11 cellular contexts compared by ENCODE assay signal in genomic region chr7:133484135-133484534, GRCh38.
DNase-seq lines count a peak whose midpoint lies in the region; ATAC-seq and TF ChIP-seq lines count a peak whose summit lies in the region.
"Had no signal": no experiment of that assay in that cellular context is flagged by ENCODE, and none has a peak within 500 bp of the region (broad histone marks: within the 10 kb centered on the region; RNA-seq: fewer than 3 reads in every experiment).

No MANE protein-coding gene starts in this region.

- H3K9me3 ChIP-seq in effector memory CD4-positive, alpha-beta T cell (ENCODE audit: control insufficient read depth, low read length): no peaks in the 10 kb centered on the region
- no peaks in the 10 kb centered on the region for H3K9me3 ChIP-seq in endodermal cell (ENCODE audit: control insufficient read depth, low read length)
- H3K9me3 ChIP-seq: tibial nerve had no signal

- no peaks in the 10 kb centered on the region for H3K27me3 ChIP-seq in effector memory CD4-positive, alpha-beta T cell (replicated peaks; ENCODE audit: control insufficient read depth, insufficient read depth, low read length, poor library complexity, severe bottlenecking)
- H3K27me3 ChIP-seq in endodermal cell (ENCODE audit: control insufficient read depth, insufficient read depth, low read length, poor library complexity, severe bottlenecking): no peaks in the 10 kb centered on the region
- H3K27me3 ChIP-seq: tibial nerve had no signal

- CTCF ChIA-PET in RWPE1 (lab: Yijun Ruan, JAX): interaction anchor here (0.6 kb wide), 1 partner anchor 383 kb away, joined by 6 read pairs; no protein-coding TSS in a partner anchor
- CTCF ChIA-PET in activated naive CD4-positive, alpha-beta T cell treated with anti-CD3 and anti-CD28 coated beads, Interleukin-2, amount 10 ng/mL, durations not matched to agents 7 days and 5 days (lab: Charles Lee): interaction anchor here (1.0 kb wide), 1 partner anchor 19 kb away, joined by 3 read pairs; no protein-coding TSS in a partner anchor

- no peaks in the 10 kb centered on the region for H3K9me3 Mint-ChIP-seq in activated naive CD4-positive, alpha-beta T cell treated with anti-CD3 and anti-CD28 coated beads, Interleukin-2, amount 10 ng/mL, durations not matched to agents 7 days and 5 days
- no peaks in the 10 kb centered on the region for H3K9me3 Mint-ChIP-seq in endodermal cell

- peaks cover 13% of the 10 kb centered on the region for H3K36me3 Mint-ChIP-seq in activated naive CD4-positive, alpha-beta T cell treated with anti-CD3 and anti-CD28 coated beads, Interleukin-2, amount 10 ng/mL, durations not matched to agents 7 days and 5 days
- peaks cover 10% of the 10 kb centered on the region for H3K36me3 Mint-ChIP-seq in endodermal cell (ENCODE audit: low read depth)

- H3K27me3 Mint-ChIP-seq in activated naive CD4-positive, alpha-beta T cell treated with anti-CD3 and anti-CD28 coated beads, Interleukin-2, amount 10 ng/mL, durations not matched to agents 7 days and 5 days: no peaks in the 10 kb centered on the region
- no peaks in the 10 kb centered on the region for H3K27me3 Mint-ChIP-seq in endodermal cell (ENCODE audit: insufficient read depth)

- peaks cover 27% of the 10 kb centered on the region for H3K4me1 Mint-ChIP-seq in activated naive CD4-positive, alpha-beta T cell treated with anti-CD3 and anti-CD28 coated beads, Interleukin-2, amount 10 ng/mL, durations not matched to agents 7 days and 5 days
- H3K4me1 Mint-ChIP-seq in endodermal cell: peaks cover 8% of the 10 kb centered on the region

- POLR2A ChIA-PET in RWPE1 (lab: Yijun Ruan, JAX; ENCODE audit: low non-redundant PET): no interaction called here

- no peaks in the 10 kb centered on the region for H3K36me3 ChIP-seq in effector memory CD4-positive, alpha-beta T cell (ENCODE audit: control insufficient read depth, insufficient read depth, low read length)
- H3K36me3 ChIP-seq in endodermal cell (ENCODE audit: control insufficient read depth, insufficient read depth, low read length): no peaks in the 10 kb centered on the region

- DNase-seq in DMS 273 (lab: John Stamatoyannopoulos, UW; ENCODE audit: unreplicated experiment) (peak; percentile 36), RWPE1 (ENCODE audit: low spot score) (peak; percentile 43), endodermal cell (no peak)
- peak; percentile 58 for DNase-seq in activated naive CD4-positive, alpha-beta T cell treated with anti-CD3 and anti-CD28 coated beads, Interleukin-2, amount 10 ng/mL, durations not matched to agents 7 days and 5 days
- DNase-seq in stimulated activated CD4-positive, alpha-beta T cell treated with anti-CD3 and anti-CD28 coated beads, Interleukin-12 subunit alpha, Interleukin-12 subunit beta, amount 100 ng/mL, for 4 hours: peak; percentile 18
- no peak for DNase-seq in effector memory CD4-positive, alpha-beta T cell
- DNase-seq: DMS53 had no signal

- H3K4me3 ChIP-seq in effector memory CD4-positive, alpha-beta T cell (ENCODE audit: insufficient read depth, low read depth, low read length, poor library complexity, severe bottlenecking): no peak overlapping the region
- no peak overlapping the region for H3K4me3 ChIP-seq in endodermal cell (ENCODE audit: low read length)
- H3K4me3 ChIP-seq: tibial nerve had no signal

- no peak for TF ChIP-seq CTCF in RWPE1 (conservative IDR thresholded peaks at IDR 0.05; ENCODE audit: low read depth)
- no peak for TF ChIP-seq CTCF in endodermal cell (conservative IDR thresholded peaks at IDR 0.05)

- H3K27ac ChIP-seq in RWPE1: no peak overlapping the region
- no peak overlapping the region for H3K27ac ChIP-seq in effector memory CD4-positive, alpha-beta T cell (ENCODE audit: insufficient read depth, low read length, poor library complexity, severe bottlenecking)
- H3K27ac ChIP-seq in endodermal cell (ENCODE audit: low read depth, low read length): no peak overlapping the region
- H3K27ac ChIP-seq: tibial nerve had no signal

- H3K27ac Mint-ChIP-seq in activated naive CD4-positive, alpha-beta T cell treated with anti-CD3 and anti-CD28 coated beads, Interleukin-2, amount 10 ng/mL, durations not matched to agents 7 days and 5 days: peak overlapping the region; percentile 74
- no peak overlapping the region for H3K27ac Mint-ChIP-seq in endodermal cell

- 86 to 92% methylated on average over 1 to 2 of the region's 2 CpGs for WGBS in endodermal cell (ENCODE audit: insufficient coverage in 1 of 2, insufficient read length in 1 of 2), 2 experiments

- ATAC-seq in GM21576 (IDR thresholded peaks at IDR 0.05; ENCODE audit: unreplicated experiment): no peak
- no peak for ATAC-seq in HG02884 (IDR thresholded peaks at IDR 0.05; ENCODE audit: unreplicated experiment)
- ATAC-seq: Panc1 had no signal

- H3K4me3 Mint-ChIP-seq in activated naive CD4-positive, alpha-beta T cell treated with anti-CD3 and anti-CD28 coated beads, Interleukin-2, amount 10 ng/mL, durations not matched to agents 7 days and 5 days: peak overlapping the region; percentile 37
- H3K4me3 Mint-ChIP-seq in endodermal cell: no peak overlapping the region

- no peak overlapping the region for H3K9ac ChIP-seq in endodermal cell (ENCODE audit: extremely low read depth, low read length, poor library complexity, severe bottlenecking)

- no peaks in the 10 kb centered on the region for H3K4me1 ChIP-seq in effector memory CD4-positive, alpha-beta T cell (ENCODE audit: control insufficient read depth, insufficient read depth, low read length, poor library complexity, severe bottlenecking)
- no peaks in the 10 kb centered on the region for H3K4me1 ChIP-seq in endodermal cell (ENCODE audit: control insufficient read depth, insufficient read depth, low read length)
- H3K4me1 ChIP-seq: tibial nerve had no signal

Comparison
In these comparisons a context has a peak if more than half of its experiments do, and no peak if none do; other contexts are left out.
1. DNase-seq: peak in DMS 273 (single experiment), RWPE1 (single experiment), activated naive CD4-positive, alpha-beta T cell treated with anti-CD3 and anti-CD28 coated beads, Interleukin-2, amount 10 ng/mL, durations not matched to agents 7 days and 5 days (single experiment) and stimulated activated CD4-positive, alpha-beta T cell treated with anti-CD3 and anti-CD28 coated beads, Interleukin-12 subunit alpha, Interleukin-12 subunit beta, amount 100 ng/mL, for 4 hours (single experiment); none in effector memory CD4-positive, alpha-beta T cell (0 of 3) and endodermal cell (single experiment).